8 cellular contexts compared by ENCODE assay signal in genomic region chr20:34022154-34022842, GRCh38. TPM values are rescaled to one million over a fixed set of nuclear protein-coding genes. Genes with fewer than 3 reads are reported as not detected.
DNase-seq lines count a peak whose midpoint lies in the region; ATAC-seq and TF ChIP-seq lines count a peak whose summit lies in the region.

No MANE protein-coding gene starts in this region.

- no peaks in the 10 kb centered on the region for H3K9me3 ChIP-seq in effector memory CD4-positive, alpha-beta T cell (ENCODE audit: control insufficient read depth, low read length)

- H3K4me3 ChIP-seq in GM12875 (ENCODE audit: low read depth, low read length): no peak overlapping the region
- H3K4me3 ChIP-seq in Jurkat, Clone E6-1 (ENCODE audit: low read length): no peak overlapping the region
- H3K4me3 ChIP-seq in effector memory CD4-positive, alpha-beta T cell (ENCODE audit: insufficient read depth, low read depth, low read length, poor library complexity, severe bottlenecking): no peak overlapping the region

- H3K36me3 Mint-ChIP-seq in WTC11: peaks cover 5% of the 10 kb centered on the region

- peak; percentile 74 for ATAC-seq in WTC11

- H3K36me3 ChIP-seq in effector memory CD4-positive, alpha-beta T cell (ENCODE audit: control insufficient read depth, insufficient read depth, low read length): no peaks in the 10 kb centered on the region

- H3K4me1 Mint-ChIP-seq in WTC11: peaks cover 58% of the 10 kb centered on the region

- no peak overlapping the region for H3K4me3 Mint-ChIP-seq in WTC11

- H3K27ac ChIP-seq in effector memory CD4-positive, alpha-beta T cell (ENCODE audit: insufficient read depth, low read length, poor library complexity, severe bottlenecking): no peak overlapping the region

- CTCF ChIA-PET in WTC11 (lab: Charles Lee): interaction anchor here (0.6 to 2.1 kb wide), 27 partner anchors 9 to 230 kb away, joined by 3 to 45 read pairs (median 4); partner anchors contain the start of gene RALY

- DNase-seq in Ammon's horn (ENCODE audit: low spot score): peak; percentile 33
- peak; percentile 38 for DNase-seq in Jurkat, Clone E6-1 (ENCODE audit: low read depth, low spot score)
- no peak for DNase-seq in WTC11 (ENCODE audit: low spot score)
- peak; percentile 56 for DNase-seq in medulla oblongata (ENCODE audit: extremely low spot score)
- DNase-seq in head of caudate nucleus: no peak
- DNase-seq in effector CD8-positive, alpha-beta T cell (lab: John Stamatoyannopoulos, UW): no peak
- no peak for DNase-seq in effector memory CD4-positive, alpha-beta T cell

- no peaks in the 10 kb centered on the region for H3K27me3 Mint-ChIP-seq in WTC11 (ENCODE audit: low read depth)

- POLR2A ChIA-PET in WTC11 (lab: Charles Lee): interaction anchor here (1.0 kb wide), 1 partner anchor 12 kb away, joined by 3 read pairs; no protein-coding TSS in a partner anchor

- peaks cover 14% of the 10 kb centered on the region for H3K4me1 ChIP-seq in effector memory CD4-positive, alpha-beta T cell (ENCODE audit: control insufficient read depth, insufficient read depth, low read length, poor library complexity, severe bottlenecking)

- no peaks in the 10 kb centered on the region for H3K27me3 ChIP-seq in effector memory CD4-positive, alpha-beta T cell (replicated peaks; ENCODE audit: control insufficient read depth, insufficient read depth, low read length, poor library complexity, severe bottlenecking)

- no peak overlapping the region; the same call in 1 of the 2 replicates for H3K27ac Mint-ChIP-seq in WTC11

- peaks cover 6% of the 10 kb centered on the region for H3K9me3 Mint-ChIP-seq in WTC11

- TF ChIP-seq CTCF in GM12875 (IDR thresholded peaks at IDR 0.05; ENCODE audit: borderline replicate concordance, insufficient read depth, low read depth, low read length): peak; percentile 46
- no peak for TF ChIP-seq CTCF in WTC11 (IDR thresholded peaks at IDR 0.05)

- intact Hi-C loops in head of caudate nucleus (cut with DNase I): no loop called here

TF ChIP-seq in WTC11, 78 proteins besides CTCF, POLR2A, EP300 and RAD21:
- TF ChIP-seq ERG (CRISPR knock-in tag; IDR thresholded peaks at IDR 0.05): no peak
- TF ChIP-seq ZNF317 (CRISPR knock-in tag; IDR thresholded peaks at IDR 0.05; ENCODE audit: borderline replicate concordance, low read depth): no peak
- no peak for TF ChIP-seq TEAD1 (CRISPR knock-in tag; IDR thresholded peaks at IDR 0.05)
- no peak for TF ChIP-seq ETV6 (CRISPR knock-in tag; IDR thresholded peaks at IDR 0.05)
- no peak for TF ChIP-seq NFYB (CRISPR knock-in tag; conservative IDR thresholded peaks at IDR 0.05; ENCODE audit: low read depth)

RNA-seq across cellular contexts. Expression of gene RALY, which starts 28.6 kb away (rescaled TPM):
- 249 TPM for polyA plus RNA-seq in Jurkat, Clone E6-1 (2012; ENCODE audit: insufficient read depth, insufficient read length)
- 157 to 164 TPM (median 157 TPM) in 3 replicates for total RNA-seq in WTC11 (2021)

Comparison
In these comparisons a context has a peak if more than half of its experiments do, and no peak if none do; other contexts are left out.
1. DNase-seq: peak in Ammon's horn (single experiment), Jurkat, Clone E6-1 (single experiment) and medulla oblongata (single experiment); none in WTC11 (single experiment), head of caudate nucleus (0 of 42), effector CD8-positive, alpha-beta T cell (single experiment) and effector memory CD4-positive, alpha-beta T cell (0 of 3).